26 cellular contexts compared by ENCODE assay signal in genomic region chr5:108409781-108410180, GRCh38.
"Had no signal": no experiment of that assay in that cellular context is flagged by ENCODE, and none has a peak within 500 bp of the region (broad histone marks: within the 10 kb centered on the region; RNA-seq: fewer than 3 reads in every experiment).

No MANE protein-coding gene starts in this region.

- H3K4me1 ChIP-seq: heart right ventricle, left ventricle myocardium inferior, pancreas, prostate gland, uterus had no signal

- H3K27ac ChIP-seq: brain microvascular endothelial cell, coronary artery, dorsolateral prefrontal cortex, heart right ventricle, left ventricle myocardium inferior, pancreas, prostate gland, skin epidermis, thoracic aorta, uterus had no signal

- FAIRE-seq: astrocyte, endothelial cell of umbilical vein, pancreas had no signal

- DNase-seq: activated CD4-positive, alpha-beta T cell treated with anti-CD3 and anti-CD28 coated beads for 4 hours; activated CD4-positive, alpha-beta T cell treated with anti-CD3 and anti-CD28 coated beads, Interleukin-2, amount 50 U/mL, for 48 hours; activated CD8-positive, alpha-beta memory T cell treated with anti-CD3 and anti-CD28 coated beads for 24 hours; activated effector memory CD4-positive, alpha-beta T cell treated with anti-CD3 and anti-CD28 coated beads, Interleukin-2, amount 50 U/mL, for 16 hours; activated naive CD4-positive, alpha-beta T cell treated with anti-CD3 and anti-CD28 coated beads, Interleukin-2, amount 50 U/mL, for 16 hours; amniotic stem cell; brain microvascular endothelial cell; dorsolateral prefrontal cortex; effector memory CD4-positive, alpha-beta T cell; foreskin melanocyte; heart right ventricle; islet precursor cell; left ventricle myocardium inferior; mucosa of descending colon; nucleus accumbens; pancreas; retina; stimulated activated CD4-positive, alpha-beta T cell treated with anti-CD3 and anti-CD28 coated beads, Interleukin-4, amount 100 ng/mL, for 24 hours; uterus had no signal

- H3K36me3 ChIP-seq: brain microvascular endothelial cell, heart right ventricle, left ventricle myocardium inferior, pancreas, prostate gland, thoracic aorta, uterus had no signal

- H3K9me3 ChIP-seq: mucosa of descending colon, pancreas, prostate gland, thoracic aorta, uterus had no signal

- H3K27me3 ChIP-seq: brain microvascular endothelial cell, dorsolateral prefrontal cortex, heart right ventricle, pancreas, uterus had no signal

- H3K4me3 ChIP-seq: coronary artery, dorsolateral prefrontal cortex, heart right ventricle, left ventricle myocardium inferior, lung, mucosa of descending colon, pancreas, prostate gland, skin epidermis, thoracic aorta, uterus had no signal
